In genomic region chr1:23159963-23160877, GRCh38 we compare ENCODE assay signal across 23 cellular contexts. TPM values are rescaled to one million over a fixed set of nuclear protein-coding genes. Genes with fewer than 3 reads are reported as not detected.
DNase-seq lines count a peak whose midpoint lies in the region; ATAC-seq and TF ChIP-seq lines count a peak whose summit lies in the region.
"Had no signal": no experiment of that assay in that cellular context is flagged by ENCODE, and none has a peak within 500 bp of the region (broad histone marks: within the 10 kb centered on the region; RNA-seq: fewer than 3 reads in every experiment).

No MANE protein-coding gene starts in this region.

- H3K27ac Mint-ChIP-seq in mesothelial cell of epicardium (peak overlapping the region; percentile 23), osteocyte (ENCODE audit: unreplicated experiment) (no peak overlapping the region)
- H3K27ac Mint-ChIP-seq: CD4-positive, alpha-beta memory T cell; IgD-negative memory B cell had no signal

- H3K9me3 ChIP-seq in duodenal mucosa (ENCODE audit: control insufficient read depth in 1 of 2, low read length in 2 of 2): no peaks in the 10 kb centered on the region
- no peaks in the 10 kb centered on the region for H3K9me3 ChIP-seq in psoas muscle
- H3K9me3 ChIP-seq: MG63 had no signal

- intact Hi-C loops in psoas muscle (cut with DNase I): no loop called here

- TF ChIP-seq CTCF in 22Rv1 (IDR thresholded peaks at IDR 0.05) (no peak), mesothelial cell of epicardium (IDR thresholded peaks at IDR 0.05; ENCODE audit: unreplicated experiment) (no peak), osteocyte (IDR thresholded peaks at IDR 0.05) (no peak), psoas muscle (IDR thresholded peaks at IDR 0.05) (no peak)

- 83 to 86% (median 84%) methylated on average over 5 of the region's 5 CpGs for WGBS in psoas muscle, 3 donors

- H3K36me3 Mint-ChIP-seq in mesothelial cell of epicardium (no peaks in the 10 kb centered on the region), osteocyte (ENCODE audit: unreplicated experiment) (peaks cover 2% of the 10 kb centered on the region)
- H3K36me3 Mint-ChIP-seq: IgD-negative memory B cell had no signal

- H3K27me3 Mint-ChIP-seq in mesothelial cell of epicardium (ENCODE audit: low read depth): no peaks in the 10 kb centered on the region
- no peaks in the 10 kb centered on the region for H3K27me3 Mint-ChIP-seq in osteocyte (ENCODE audit: unreplicated experiment)
- H3K27me3 Mint-ChIP-seq: CD4-positive, alpha-beta memory T cell; IgD-negative memory B cell had no signal

- H3K4me3 Mint-ChIP-seq in mesothelial cell of epicardium (no peak overlapping the region), osteocyte (ENCODE audit: unreplicated experiment) (no peak overlapping the region)
- H3K4me3 Mint-ChIP-seq: IgD-negative memory B cell had no signal

- H3K9me3 Mint-ChIP-seq in mesothelial cell of epicardium (no peaks in the 10 kb centered on the region), osteocyte (ENCODE audit: unreplicated experiment) (no peaks in the 10 kb centered on the region)
- H3K9me3 Mint-ChIP-seq: CD4-positive, alpha-beta memory T cell; IgD-negative memory B cell had no signal

- H3K27me3 ChIP-seq in duodenal mucosa (ENCODE audit: control insufficient read depth in 1 of 2, insufficient read depth in 2 of 2, low read length in 2 of 2): no peaks in the 10 kb centered on the region
- H3K27me3 ChIP-seq in psoas muscle (ENCODE audit: insufficient read depth in 3 of 3, low read length in 2 of 3): no peaks in the 10 kb centered on the region
- H3K27me3 ChIP-seq: MG63 had no signal

- no peaks in the 10 kb centered on the region for H3K36me3 ChIP-seq in duodenal mucosa (ENCODE audit: control insufficient read depth in 1 of 2, insufficient read depth in 2 of 2, low read length in 2 of 2)
- H3K36me3 ChIP-seq in psoas muscle (ENCODE audit: insufficient read depth in 1 of 2, low read depth in 1 of 2): no peaks in the 10 kb centered on the region
- H3K36me3 ChIP-seq: MG63 had no signal

- H3K4me1 Mint-ChIP-seq in mesothelial cell of epicardium: peaks cover 19% of the 10 kb centered on the region
- peaks cover 44% of the 10 kb centered on the region for H3K4me1 Mint-ChIP-seq in osteocyte (ENCODE audit: unreplicated experiment)

- DNase-seq in NCI-H82 treated with DMSO at 0.1 percent for 48 hours (lab: John Stamatoyannopoulos, UW; ENCODE audit: unreplicated experiment) (peak; percentile 82), mesothelial cell of epicardium (ENCODE audit: low spot score in 2 of 2, unreplicated experiment in 2 of 2) (no peak), osteocyte (ENCODE audit: extremely low spot score, unreplicated experiment) (no peak), psoas muscle (no peak)
- no peak for DNase-seq in activated effector memory CD4-positive, alpha-beta T cell treated with Interleukin-2 at 50 U/mL for 16 hours
- DNase-seq: CD4-positive, alpha-beta memory T cell; GF-D8; Kasumi-1; NCI-H1048; NCI-H1436; NCI-H2029 treated with DMSO at 0.1 percent for 48 hours; NCI-H2171 treated with DMSO at 0.1 percent for 48 hours; NCI-H446 treated with DMSO at 0.1 percent for 48 hours; NK-92 treated with Interleukin-12 subunit alpha and Interleukin-12 subunit beta, amount 100 ng/mL, for 24 hours; SHP77 had no signal

- peaks cover 27 to 34% of the 10 kb centered on the region in 2 donors for H3K4me1 ChIP-seq in duodenal mucosa (ENCODE audit: control insufficient read depth in 1 of 2, insufficient read depth in 2 of 2, low read length in 2 of 2)
- H3K4me1 ChIP-seq in psoas muscle: peaks cover 4% of the 10 kb centered on the region

- no peak overlapping the region for H3K9ac ChIP-seq in duodenal mucosa (ENCODE audit: low read depth in 1 of 2, low read length in 2 of 2)

- ATAC-seq in GM18907 (IDR thresholded peaks at IDR 0.05; ENCODE audit: unreplicated experiment) (no peak), psoas muscle (no peak)

- peak overlapping the region; percentile 36 for H3K27ac ChIP-seq in 22Rv1
- H3K27ac ChIP-seq in duodenal mucosa (ENCODE audit: low read depth, low read length): peak overlapping the region; percentile 15
- no peak overlapping the region for H3K27ac ChIP-seq in psoas muscle
- H3K27ac ChIP-seq: HL-60 had no signal

- H3K4me3 ChIP-seq in duodenal mucosa (ENCODE audit: low read depth in 1 of 2, low read length in 2 of 2) (no peak overlapping the region), psoas muscle (no peak overlapping the region)
- H3K4me3 ChIP-seq: MG63, SK-N-MC had no signal

RNA-seq across cellular contexts. Expression of gene LUZP1, which starts 8.4 kb away (rescaled TPM):
- total RNA-seq in mesothelial cell of epicardium (67.6 to 71.9 TPM (median 69.4 TPM) in 3 replicates), osteocyte (47.4 and 47.6 TPM in 2 replicates), psoas muscle (10 to 100 TPM in 2 of 4 donors, 1 to 10 TPM in 2; 7.4 to 13.4 (median 10.2) TPM)
- 1 to 10 TPM; 1.5 to 6.6 (median 4.6) TPM for polyA plus RNA-seq in psoas muscle

RNA-seq across cellular contexts. Expression of gene HTR1D, which starts 57.1 kb away (rescaled TPM):
- total RNA-seq in mesothelial cell of epicardium: 0.09 to 0.18 TPM in 2 of 3 replicates, not detected in the other
- total RNA-seq in osteocyte: 1.2 and 1.6 TPM in 2 replicates
- total RNA-seq in psoas muscle: not detected
- under 1 TPM in 2 of 3 donors, not detected in 1; 0.03 to 0.06 TPM for polyA plus RNA-seq in psoas muscle
- total RNA-seq: CD4-positive, alpha-beta memory T cell; OCI-LY7 had no signal
- polyA plus RNA-seq: CD4-positive, alpha-beta memory T cell; IgD-negative memory B cell had no signal
